In the genomic region with DNA sequence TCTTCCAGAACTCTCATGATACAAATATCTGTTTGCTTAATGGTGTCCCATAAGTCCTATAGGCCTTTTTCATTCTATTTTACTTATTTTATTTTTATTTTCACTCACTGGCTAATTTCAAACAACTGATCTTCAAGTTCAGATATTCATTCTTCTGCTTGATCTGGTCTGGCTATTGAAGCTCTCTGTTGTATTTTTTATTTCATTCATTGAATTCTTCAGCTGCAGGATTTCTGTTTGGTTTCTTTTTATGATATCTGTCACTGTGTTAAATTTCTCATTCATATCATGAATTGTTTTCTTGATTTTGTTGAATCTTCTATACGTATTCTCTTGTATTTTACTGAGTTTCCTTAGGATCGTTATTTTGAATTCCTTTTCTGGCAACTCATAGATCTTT, we compare ENCODE assay signal across 38 cellular contexts. TPM values are rescaled to one million over a fixed set of nuclear protein-coding genes. Genes with fewer than 3 reads are reported as not detected.
"Had no signal": no experiment of that assay in that cellular context is flagged by ENCODE, and none has a peak within 500 bp of the region (broad histone marks: within the 10 kb centered on the region; RNA-seq: fewer than 3 reads in every experiment).

No MANE protein-coding gene starts in this region.

- H3K27me3 ChIP-seq: MG63 had no signal

- H3K4me3 ChIP-seq: MG63 had no signal

- H3K36me3 ChIP-seq: MG63 had no signal

- DNase-seq: Karpas-422, Kasumi-1, MG63, MM.1S, MV-4-11, NCI-H1048, NCI-H1092, NCI-H1092 treated with DMSO at 0.1 percent for 48 hours, NCI-H1105, NCI-H1105 treated with DMSO at 0.1 percent for 48 hours, NCI-H1417, NCI-H1417 treated with DMSO at 0.1 percent for 48 hours, NCI-H1436, NCI-H1436 treated with DMSO at 0.1 percent for 48 hours, NCI-H146, NCI-H1694, NCI-H1694 treated with DMSO at 0.1 percent for 48 hours, NCI-H187, NCI-H187 treated with DMSO at 0.1 percent for 48 hours, NCI-H1930, NCI-H2029, NCI-H2029 treated with DMSO at 0.1 percent for 48 hours, NCI-H2081, NCI-H2081 treated with DMSO at 0.1 percent for 48 hours, NCI-H2107, NCI-H2171, NCI-H2171 treated with DMSO at 0.1 percent for 48 hours, NCI-H2227 treated with DMSO at 0.1 percent for 48 hours, NCI-H226, NCI-H345, NCI-H446, NCI-H446 treated with DMSO at 0.1 percent for 48 hours, NCI-H510A, NCI-H510A treated with DMSO at 0.1 percent for 48 hours had no signal

RNA-seq across cellular contexts. Expression of gene OR10A3, which starts 2.6 kb away (rescaled TPM):
- total RNA-seq: LHCN-M2, M059J, MCF 10A, NCI-H460 had no signal

RNA-seq across cellular contexts. Expression of gene OR10A6, which starts 13.1 kb away (rescaled TPM):
- total RNA-seq: LHCN-M2, M059J, MCF 10A, NCI-H460 had no signal

RNA-seq across cellular contexts. Expression of gene NLRP10, which starts 21.1 kb away (rescaled TPM):
- total RNA-seq: NCI-H460 had no signal
